Comparison of ENCODE assay signal across 7 cellular contexts in genomic region chr22:50200333-50201190, GRCh38. TPM values are rescaled to one million over a fixed set of nuclear protein-coding genes. Genes with fewer than 3 reads are reported as not detected.
DNase-seq lines count a peak whose midpoint lies in the region; ATAC-seq and TF ChIP-seq lines count a peak whose summit lies in the region.

A gene with protein sequence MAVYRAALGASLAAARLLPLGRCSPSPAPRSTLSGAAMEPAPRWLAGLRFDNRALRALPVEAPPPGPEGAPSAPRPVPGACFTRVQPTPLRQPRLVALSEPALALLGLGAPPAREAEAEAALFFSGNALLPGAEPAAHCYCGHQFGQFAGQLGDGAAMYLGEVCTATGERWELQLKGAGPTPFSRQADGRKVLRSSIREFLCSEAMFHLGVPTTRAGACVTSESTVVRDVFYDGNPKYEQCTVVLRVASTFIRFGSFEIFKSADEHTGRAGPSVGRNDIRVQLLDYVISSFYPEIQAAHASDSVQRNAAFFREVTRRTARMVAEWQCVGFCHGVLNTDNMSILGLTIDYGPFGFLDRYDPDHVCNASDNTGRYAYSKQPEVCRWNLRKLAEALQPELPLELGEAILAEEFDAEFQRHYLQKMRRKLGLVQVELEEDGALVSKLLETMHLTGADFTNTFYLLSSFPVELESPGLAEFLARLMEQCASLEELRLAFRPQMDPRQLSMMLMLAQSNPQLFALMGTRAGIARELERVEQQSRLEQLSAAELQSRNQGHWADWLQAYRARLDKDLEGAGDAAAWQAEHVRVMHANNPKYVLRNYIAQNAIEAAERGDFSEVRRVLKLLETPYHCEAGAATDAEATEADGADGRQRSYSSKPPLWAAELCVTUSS (plus strand): TSS chr22:50201011. CDS start chr22:50201037, 26 bp downstream.

- peak within 1 kb of the TSS; percentile 59; the same call in 1 of the 2 replicates for H3K9ac ChIP-seq in iPS-20b (ENCODE audit: low read depth, low read length)

- H3K4me3 ChIP-seq in breast epithelium (peak within 1 kb of the TSS; percentile 66 to 89 (median 76)), iPS-20b (ENCODE audit: low read length) (peak within 1 kb of the TSS; percentile 75), skin epidermis (peak within 1 kb of the TSS; percentile 67 to 92 (median 81))

- H3K27me3 ChIP-seq in breast epithelium (no peaks in the 10 kb centered on the region), iPS-20b (ENCODE audit: insufficient read depth, low read length) (peaks cover 7% of the 10 kb centered on the region; the same call in 1 of the 2 replicates)

- intact Hi-C loops in breast epithelium (cut with DNase I; ENCODE audit: low total_unique reads), result loop anchor here (10.0 kb wide), 1 partner anchor 46 kb away; no protein-coding TSS in a partner anchor

- TF ChIP-seq CTCF in VCaP (conservative IDR thresholded peaks at IDR 0.05) (no peak), breast epithelium (IDR thresholded peaks at IDR 0.05) (no peak)

- H3K4me1 ChIP-seq in breast epithelium (no peaks in the 10 kb centered on the region), iPS-20b (ENCODE audit: insufficient read depth, low read length) (no peaks in the 10 kb centered on the region)

- DNase-seq in NCI-H2171 treated with DMSO at 0.1 percent for 48 hours (lab: John Stamatoyannopoulos, UW) (peak; percentile 89), breast epithelium (ENCODE audit: low spot score in 2 of 2) (peak; percentile 82 to 90)

- peak; percentile 66 for TF ChIP-seq POLR2A in GM18505 (IDR thresholded peaks at IDR 0.05; ENCODE audit: borderline replicate concordance, extremely low read depth, insufficient read depth, insufficient read length)
- no peak for TF ChIP-seq POLR2A in breast epithelium (IDR thresholded peaks at IDR 0.05)

- H3K27ac ChIP-seq in VCaP (peak within 1 kb of the TSS; percentile 80), breast epithelium (peak within 1 kb of the TSS; percentile 71 to 90), iPS-20b (ENCODE audit: low read length) (no peak within 1 kb of the TSS), skin epidermis (peak within 1 kb of the TSS; percentile 46 to 93 (median 81))

- H3K9me3 ChIP-seq in breast epithelium, result no peaks in the 10 kb centered on the region
- H3K9me3 ChIP-seq in iPS-20b (ENCODE audit: insufficient read depth, low read depth, low read length), result no peaks in the 10 kb centered on the region

- ATAC-seq in GM18505 (IDR thresholded peaks at IDR 0.05; ENCODE audit: unreplicated experiment), result peak; percentile 62
- peak; percentile 67 for ATAC-seq in HG02970 (IDR thresholded peaks at IDR 0.05; ENCODE audit: low FRiP score, unreplicated experiment)

- H3K36me3 ChIP-seq in breast epithelium (no peaks in the 10 kb centered on the region), iPS-20b (ENCODE audit: insufficient read depth, low read depth, low read length) (peaks cover 18% of the 10 kb centered on the region)

RNA-seq across cellular contexts. Expression of the gene that starts here (rescaled TPM):
- 10 to 100 TPM; 24.3 to 32.3 (median 31.8) TPM for total RNA-seq in breast epithelium
